ENCODE assay signal across 33 cellular contexts in the genomic region with DNA sequence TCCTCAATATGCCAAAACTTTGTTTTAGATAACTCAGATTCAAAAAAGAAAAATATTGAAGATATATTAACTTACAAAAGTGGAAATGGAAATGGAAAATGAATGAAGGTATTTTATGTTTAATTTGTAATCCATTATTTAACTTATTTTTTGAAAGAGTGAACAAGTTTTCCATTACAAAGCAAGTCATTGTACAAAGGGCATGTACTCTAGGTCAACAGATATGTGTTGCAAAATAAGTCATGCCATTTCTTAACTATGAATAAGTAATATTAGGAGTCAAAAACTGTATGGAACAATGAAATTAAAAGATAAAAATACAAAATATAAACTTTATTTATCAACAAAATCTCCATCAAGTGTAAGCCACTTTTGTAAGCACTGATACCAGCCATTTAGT. TPM values are rescaled to one million over a fixed set of nuclear protein-coding genes. Genes with fewer than 3 reads are reported as not detected.
"Had no signal": no experiment of that assay in that cellular context is flagged by ENCODE, and none has a peak within 500 bp of the region (broad histone marks: within the 10 kb centered on the region; RNA-seq: fewer than 3 reads in every experiment).

No MANE protein-coding gene starts in this region.

- H3K27ac ChIP-seq: colonic mucosa, epithelial cell of prostate, esophagus squamous epithelium, foreskin keratinocyte, gastrocnemius medialis, heart right ventricle, left ventricle myocardium inferior, lower lobe of right lung had no signal

- H3K4me3 Mint-ChIP-seq: dendritic cell treated with granulocyte-macrophage colony-stimulating factor and Interleukin-4, amounts not matched to agents 40 ng/mL and 50 ng/mL, for 4 days; effector memory CD8-positive, alpha-beta T cell; endodermal cell; mesothelial cell of epicardium had no signal

- H3K4me3 ChIP-seq: colonic mucosa, esophagus squamous epithelium, gastrocnemius medialis, heart right ventricle, left ventricle myocardium inferior, lower lobe of right lung, mucosa of descending colon had no signal

- H3K9me3 ChIP-seq: colonic mucosa, esophagus squamous epithelium, gastrocnemius medialis, left ventricle myocardium inferior, lower lobe of right lung, mucosa of descending colon had no signal

- DNase-seq: cerebellar nuclear complex; colonic mucosa; cortex of kidney; effector CD8-positive, alpha-beta T cell; effector memory CD8-positive, alpha-beta T cell; endodermal cell; esophagus squamous epithelium; foreskin keratinocyte; gastrocnemius medialis; glutamatergic neuron; head of caudate nucleus; heart right ventricle; hippocampal formation; left cardiac atrium; left ventricle myocardium inferior; lower lobe of right lung; mesenchymal stem cell; mucosa of descending colon had no signal

- H3K27ac Mint-ChIP-seq: dendritic cell treated with granulocyte-macrophage colony-stimulating factor and Interleukin-4, amounts not matched to agents 40 ng/mL and 50 ng/mL, for 4 days; effector memory CD8-positive, alpha-beta T cell; endodermal cell; mesothelial cell of epicardium had no signal

- H3K36me3 Mint-ChIP-seq: mesothelial cell of epicardium had no signal

- H3K27me3 Mint-ChIP-seq: dendritic cell treated with granulocyte-macrophage colony-stimulating factor and Interleukin-4, amounts not matched to agents 40 ng/mL and 50 ng/mL, for 4 days; effector memory CD8-positive, alpha-beta T cell had no signal

- ATAC-seq: effector memory CD8-positive, alpha-beta T cell; esophagus mucosa; foreskin keratinocyte; gastrocnemius medialis; heart right ventricle; left cardiac atrium; lower lobe of right lung; mucosa of descending colon had no signal

- H3K4me1 Mint-ChIP-seq: endodermal cell, mesothelial cell of epicardium had no signal

- H3K27me3 ChIP-seq: colonic mucosa, esophagus squamous epithelium, foreskin keratinocyte, gastrocnemius medialis, heart right ventricle had no signal

- H3K36me3 ChIP-seq: colonic mucosa, esophagus squamous epithelium, gastrocnemius medialis, heart right ventricle, left ventricle myocardium inferior, lower lobe of right lung had no signal

- H3K4me1 ChIP-seq: colonic mucosa, esophagus squamous epithelium, foreskin keratinocyte, gastrocnemius medialis, heart right ventricle, left ventricle myocardium inferior, lower lobe of right lung had no signal

- H3K9me3 Mint-ChIP-seq: dendritic cell treated with granulocyte-macrophage colony-stimulating factor and Interleukin-4, amounts not matched to agents 40 ng/mL and 50 ng/mL, for 4 days; endodermal cell; mesothelial cell of epicardium had no signal

- FAIRE-seq: endometrium, islet of Langerhans, keratinocyte had no signal

RNA-seq across cellular contexts. Expression of a gene that starts 25.9 kb away (rescaled TPM):
- total RNA-seq: chondrocyte, colonic mucosa, dermis microvascular lymphatic vessel endothelial cell, endodermal cell, esophagus mucosa, esophagus squamous epithelium, foreskin keratinocyte, gastrocnemius medialis, glomerular endothelial cell, heart right ventricle, kidney epithelial cell, left cardiac atrium, left ventricle myocardium inferior, lower leg skin, lower lobe of right lung, lung microvascular endothelial cell, mesenteric fat pad, mesothelial cell of epicardium, mucosa of descending colon, myocyte had no signal

RNA-seq across cellular contexts. Expression of a gene that starts 26.5 kb away (rescaled TPM):
- total RNA-seq: chondrocyte, colonic mucosa, dermis microvascular lymphatic vessel endothelial cell, endodermal cell, esophagus mucosa, esophagus squamous epithelium, foreskin keratinocyte, gastrocnemius medialis, glomerular endothelial cell, heart right ventricle, kidney epithelial cell, left cardiac atrium, left ventricle myocardium inferior, lower leg skin, lower lobe of right lung, lung microvascular endothelial cell, mesenteric fat pad, mesothelial cell of epicardium, mucosa of descending colon, myocyte had no signal

RNA-seq across cellular contexts. Expression of a gene that starts 31.3 kb away (rescaled TPM):
- total RNA-seq: chondrocyte, colonic mucosa, dermis microvascular lymphatic vessel endothelial cell, endodermal cell, esophagus mucosa, esophagus squamous epithelium, foreskin keratinocyte, gastrocnemius medialis, glomerular endothelial cell, heart right ventricle, kidney epithelial cell, left cardiac atrium, left ventricle myocardium inferior, lower leg skin, lower lobe of right lung, lung microvascular endothelial cell, mesenteric fat pad, mesothelial cell of epicardium, mucosa of descending colon, myocyte had no signal

RNA-seq across cellular contexts. Expression of a gene that starts 54.5 kb away (rescaled TPM):
- total RNA-seq: chondrocyte, colonic mucosa, dermis microvascular lymphatic vessel endothelial cell, endodermal cell, esophagus mucosa, esophagus squamous epithelium, foreskin keratinocyte, gastrocnemius medialis, glomerular endothelial cell, heart right ventricle, kidney epithelial cell, left cardiac atrium, left ventricle myocardium inferior, lower leg skin, lower lobe of right lung, lung microvascular endothelial cell, mesenteric fat pad, mesothelial cell of epicardium, mucosa of descending colon, myocyte had no signal
